Comparison of ENCODE assay signal across 21 cellular contexts in the genomic region with DNA sequence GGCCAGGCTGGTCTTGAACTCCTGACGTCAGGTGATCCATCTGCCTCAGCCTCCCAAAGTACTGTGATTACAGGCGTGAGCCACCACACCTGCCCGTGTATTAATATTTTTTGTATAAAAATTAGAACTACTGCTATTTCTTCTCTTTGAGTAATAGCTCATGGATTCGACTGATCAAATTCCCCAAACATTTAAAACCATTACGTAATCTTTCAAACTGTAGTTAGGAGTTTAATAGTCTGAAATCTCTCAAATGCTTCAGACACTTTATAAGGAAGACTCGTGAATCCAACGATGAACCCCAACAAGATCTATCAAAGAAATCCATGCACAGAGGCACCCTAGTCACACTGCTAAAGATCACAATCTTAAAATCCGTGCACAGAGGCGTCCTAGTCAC.
"Had no signal": no experiment of that assay in that cellular context is flagged by ENCODE, and none has a peak within 500 bp of the region (broad histone marks: within the 10 kb centered on the region; RNA-seq: fewer than 3 reads in every experiment).

No MANE protein-coding gene starts in this region.

- H3K4me3 ChIP-seq: coronary artery, dorsolateral prefrontal cortex, esophagus squamous epithelium, gastrocnemius medialis, heart right ventricle, left lung, lower lobe of right lung had no signal

- H3K4me1 ChIP-seq: esophagus squamous epithelium, heart right ventricle, left lung, lower lobe of right lung had no signal

- H3K4me3 Mint-ChIP-seq: naive thymus-derived CD4-positive, alpha-beta T cell had no signal

- H3K9me3 ChIP-seq: esophagus squamous epithelium, gastrocnemius medialis, heart right ventricle, left lung, lower lobe of right lung had no signal

- H3K27ac Mint-ChIP-seq: naive thymus-derived CD4-positive, alpha-beta T cell had no signal

- DNase-seq: dermis blood vessel endothelial cell; dorsolateral prefrontal cortex; effector CD4-positive, alpha-beta T cell; effector memory CD4-positive, alpha-beta T cell; erythroblast; esophagus squamous epithelium; foreskin fibroblast; foreskin melanocyte; gastrocnemius medialis; glutamatergic neuron; heart right ventricle; hippocampal formation; left cardiac atrium; left lung; left ventricle myocardium superior; lower lobe of right lung; mesenchymal stem cell; midbrain; naive thymus-derived CD4-positive, alpha-beta T cell had no signal

- H3K9me3 Mint-ChIP-seq: naive thymus-derived CD4-positive, alpha-beta T cell had no signal

- H3K27me3 Mint-ChIP-seq: naive thymus-derived CD4-positive, alpha-beta T cell had no signal

- H3K27ac ChIP-seq: coronary artery, epithelial cell of prostate, esophagus squamous epithelium, gastrocnemius medialis, heart right ventricle, left lung, lower lobe of right lung had no signal
